ENCODE assay signal across 8 cellular contexts in genomic region chr17:42460371-42460770, GRCh38. TPM values are rescaled to one million over a fixed set of nuclear protein-coding genes. Genes with fewer than 3 reads are reported as not detected.
A peak's percentile ranks its signal among the peaks of the same experiment; 100 is the strongest.
DNase-seq lines count a peak whose midpoint lies in the region; ATAC-seq and TF ChIP-seq lines count a peak whose summit lies in the region.

No MANE protein-coding gene starts in this region.

- H3F3A ChIP-seq in DOHH2 (ENCODE audit: control insufficient read depth, insufficient read depth) (peaks cover 32% of the 10 kb centered on the region), PC-9 (ENCODE audit: insufficient read depth, low read depth) (peaks cover 52% of the 10 kb centered on the region)

- H3K4me2 ChIP-seq in DOHH2 (ENCODE audit: low read length) (peak overlapping the region; percentile 70), PC-9 (peak overlapping the region; percentile 86)

- H3K9me3 ChIP-seq in DOHH2 (ENCODE audit: control insufficient read depth, insufficient read depth, low read length) (no peaks in the 10 kb centered on the region), PC-9 (ENCODE audit: insufficient read depth, low read depth) (no peaks in the 10 kb centered on the region), esophagus muscularis mucosa (no peaks in the 10 kb centered on the region)

- intact Hi-C loops in PC-9 (cut with micrococcal nuclease; ENCODE audit: unreplicated experiment) (no loop called here), esophagus muscularis mucosa (cut with DNase I) (no loop called here)

- no peak overlapping the region for H3K9ac ChIP-seq in rectal smooth muscle tissue (ENCODE audit: low read length)

- peak overlapping the region; percentile 45 for H3K4me3 ChIP-seq in DOHH2 (ENCODE audit: low read length)
- peak overlapping the region; percentile 77 for H3K4me3 ChIP-seq in PC-9
- H3K4me3 ChIP-seq in esophagus muscularis mucosa, result peak overlapping the region; percentile 74 to 92 (median 75)
- peak overlapping the region; percentile 35 for H3K4me3 ChIP-seq in rectal smooth muscle tissue (ENCODE audit: low read length)

- no peak overlapping the region for H2AFZ ChIP-seq in PC-9

- WGBS in esophagus muscularis mucosa, result 70% methylated on average over 1 of the region's 1 CpG

- peaks cover 72% of the 10 kb centered on the region for H3K27me3 ChIP-seq in DOHH2 (ENCODE audit: control insufficient read depth, low read length)
- no peaks in the 10 kb centered on the region for H3K27me3 ChIP-seq in PC-9 (ENCODE audit: insufficient read depth, low read depth)
- H3K27me3 ChIP-seq in esophagus muscularis mucosa, result no peaks in the 10 kb centered on the region
- H3K27me3 ChIP-seq in rectal smooth muscle tissue (ENCODE audit: control insufficient read depth, insufficient read depth, low read length), result no peaks in the 10 kb centered on the region

- H3K4me1 ChIP-seq in DOHH2 (ENCODE audit: control insufficient read depth, low read length) (peaks cover 49% of the 10 kb centered on the region), PC-9 (replicated peaks; ENCODE audit: insufficient read depth) (peaks cover 41% of the 10 kb centered on the region), esophagus muscularis mucosa (peaks cover 22 to 64% (median 59%) of the 10 kb centered on the region in 4 donors), rectal smooth muscle tissue (ENCODE audit: control insufficient read depth, insufficient read depth, low read length) (peaks cover 6% of the 10 kb centered on the region)

- CTCF ChIA-PET in PC-9 (lab: Charles Lee), result interaction anchor here (0.6 to 1.1 kb wide), 2 partner anchors 32 to 37 kb away, joined by 3 read pairs; partner anchors contain the start of gene CAVIN1

- no peak for TF ChIP-seq POLR2A in esophagus muscularis mucosa (IDR thresholded peaks at IDR 0.05; ENCODE audit: low read depth)

- ATAC-seq in HG03097 (IDR thresholded peaks at IDR 0.05; ENCODE audit: low FRiP score, unreplicated experiment), result no peak

- no TSS peak for BruUV-seq in PC-9 (replicated peaks; lab: Mats Ljungman, UMichigan)

- TF ChIP-seq EP300 in esophagus muscularis mucosa (IDR thresholded peaks at IDR 0.05), result no peak

- H3K79me2 ChIP-seq in DOHH2 (ENCODE audit: control insufficient read depth, low read length) (no peaks in the 10 kb centered on the region), PC-9 (ENCODE audit: low read depth) (peaks cover 35% of the 10 kb centered on the region)

- H3K9me2 ChIP-seq in DOHH2 (replicated peaks; ENCODE audit: control insufficient read depth, low read length) (no peaks in the 10 kb centered on the region), PC-9 (ENCODE audit: insufficient read depth) (no peaks in the 10 kb centered on the region)

- peak in 1 of 2 experiments; percentile 52 for DNase-seq in PC-9
- DNase-seq in esophagus muscularis mucosa (ENCODE audit: extremely low spot score), result no peak
- DNase-seq in NCI-H526 (lab: John Stamatoyannopoulos, UW), result no peak
- no peak for DNase-seq in DMS114 treated with DMSO at 0.1 percent for 48 hours (lab: John Stamatoyannopoulos, UW; ENCODE audit: unreplicated experiment)
- no peak for DNase-seq in amygdala (lab: John Stamatoyannopoulos, UW)

- no peaks in the 10 kb centered on the region for H3K36me3 ChIP-seq in DOHH2 (ENCODE audit: control insufficient read depth, low read length)
- H3K36me3 ChIP-seq in PC-9 (ENCODE audit: low read depth), result peaks cover 13% of the 10 kb centered on the region; the same call in 1 of the 2 replicates
- H3K36me3 ChIP-seq in esophagus muscularis mucosa, result peaks cover 9 to 41% (median 21%) of the 10 kb centered on the region in 4 donors
- H3K36me3 ChIP-seq in rectal smooth muscle tissue (ENCODE audit: control insufficient read depth, insufficient read depth, low read length), result peaks cover 3% of the 10 kb centered on the region

- H3K27ac ChIP-seq in DOHH2 (ENCODE audit: low read depth, low read length) (no peak overlapping the region), PC-9 (peak overlapping the region; percentile 78), esophagus muscularis mucosa (replicated peaks in 1 of 4) (peak overlapping the region; percentile 97 to 98 (median 98)), rectal smooth muscle tissue (ENCODE audit: low read depth, low read length) (peak overlapping the region; percentile 25)

- POLR2A ChIA-PET in PC-9 (lab: Charles Lee; ENCODE audit: unreplicated experiment), result interaction anchor here (0.6 kb wide), 1 partner anchor 9 kb away, joined by 7 read pairs; no protein-coding TSS in a partner anchor

- TF ChIP-seq CTCF in DOHH2 (IDR thresholded peaks at IDR 0.05; ENCODE audit: low read depth, low read length, poor library complexity, severe bottlenecking), result no peak
- no peak for TF ChIP-seq CTCF in PC-9 (conservative IDR thresholded peaks at IDR 0.05)
- TF ChIP-seq CTCF in esophagus muscularis mucosa (IDR thresholded peaks at IDR 0.05), result no peak

- peaks cover 24% of the 10 kb centered on the region for H4K20me1 ChIP-seq in DOHH2 (ENCODE audit: control insufficient read depth, insufficient read depth, low read depth, low read length)
- H4K20me1 ChIP-seq in PC-9 (ENCODE audit: insufficient read depth), result 0 out of 2 replicates have a peak, but pooled peaks cover 8% of the 10 kb centered on the region

RNA-seq across cellular contexts. Expression of gene ATP6V0A1, which starts 1.7 kb away (rescaled TPM):
- total RNA-seq in PC-9 (2021) (39.4 and 55.1 TPM in 2 replicates), esophagus muscularis mucosa (10 to 100 TPM; 51.9 to 74.9 (median 63.9) TPM)

RNA-seq across cellular contexts. Expression of gene CAVIN1, which starts 37.3 kb away (rescaled TPM):
- total RNA-seq in PC-9 (2021) (154 and 170 TPM in 2 replicates), esophagus muscularis mucosa (1,000 to 10,000 TPM in 2 of 4 donors, 100 to 1,000 TPM in 2; 619 to 1,181 (median 1,019) TPM)
